15 cellular contexts compared by ENCODE assay signal in genomic region chr1:180291004-180291403, GRCh38.
DNase-seq lines count a peak whose midpoint lies in the region; ATAC-seq and TF ChIP-seq lines count a peak whose summit lies in the region.
"Had no signal": no experiment of that assay in that cellular context is flagged by ENCODE, and none has a peak within 500 bp of the region (broad histone marks: within the 10 kb centered on the region; RNA-seq: fewer than 3 reads in every experiment).

No MANE protein-coding gene starts in this region.

- DNase-seq in LHCN-M2 (ENCODE audit: low read depth) (peak; percentile 63), choroid plexus epithelial cell (ENCODE audit: low read depth) (peak; percentile 49), glomerular visceral epithelial cell (ENCODE audit: extremely low spot score) (no peak), substantia nigra (lab: John Stamatoyannopoulos, UW) (no peak)
- DNase-seq: activated CD4-positive, alpha-beta memory T cell treated with anti-CD3 and anti-CD28 coated beads for 36 hours; activated effector memory CD4-positive, alpha-beta T cell treated with Interleukin-2 at 50 U/mL for 16 hours; CD8-positive, alpha-beta T cell; effector memory CD8-positive, alpha-beta T cell; NCI-H345; tibial artery had no signal

- H3K27me3 ChIP-seq in neutrophil: no peaks in the 10 kb centered on the region
- H3K27me3 ChIP-seq: gastroesophageal sphincter, tibial artery had no signal

- no peaks in the 10 kb centered on the region for H3K36me3 ChIP-seq in neutrophil

- TF ChIP-seq CTCF in choroid plexus epithelial cell (conservative IDR thresholded peaks at IDR 0.05; ENCODE audit: low read depth, low read length): no peak
- TF ChIP-seq CTCF in neutrophil (IDR thresholded peaks at IDR 0.05): no peak

- peak; percentile 52 for ATAC-seq in GM18868 (IDR thresholded peaks at IDR 0.05; ENCODE audit: unreplicated experiment)
- no peak for ATAC-seq in GM18519 (IDR thresholded peaks at IDR 0.05; ENCODE audit: low FRiP score, unreplicated experiment)
- ATAC-seq: CD8-positive, alpha-beta T cell; effector memory CD8-positive, alpha-beta T cell; gastroesophageal sphincter; GM23338 had no signal

- H3K27ac ChIP-seq in neutrophil (peak overlapping the region; percentile 32), substantia nigra (ENCODE audit: low read depth, low read length, poor library complexity, severe bottlenecking) (no peak overlapping the region)
- H3K27ac ChIP-seq: gastroesophageal sphincter, tibial artery had no signal

- H3K9me3 ChIP-seq in neutrophil: no peaks in the 10 kb centered on the region
- H3K9me3 ChIP-seq: gastroesophageal sphincter, tibial artery had no signal

- H3K4me3 ChIP-seq in choroid plexus epithelial cell (ENCODE audit: low read depth, low read length) (no peak overlapping the region), neutrophil (ENCODE audit: low read depth in 1 of 2, low read length in 1 of 2) (no peak overlapping the region)
- H3K4me3 ChIP-seq: gastroesophageal sphincter, GM23338, tibial artery had no signal

- peaks cover 9 to 11% of the 10 kb centered on the region in 2 experiments for H3K4me1 ChIP-seq in neutrophil (ENCODE audit: control insufficient read depth in 1 of 2, insufficient read depth in 1 of 2, low read depth in 1 of 2, low read length in 1 of 2)
- H3K4me1 ChIP-seq: gastroesophageal sphincter, tibial artery had no signal

Comparison
In these comparisons a context has a peak if more than half of its experiments do, and no peak if none do; other contexts are left out.
1. DNase-seq: peak in LHCN-M2 (single experiment) and choroid plexus epithelial cell (single experiment); none in glomerular visceral epithelial cell (single experiment) and substantia nigra (0 of 49).